In genomic region chr14:105602799-105603763, GRCh38 we compare ENCODE assay signal across 16 cellular contexts.
A peak's percentile ranks its signal among the peaks of the same experiment; 100 is the strongest.
DNase-seq lines count a peak whose midpoint lies in the region; ATAC-seq, FAIRE-seq and TF ChIP-seq lines count a peak whose summit lies in the region.
"Had no signal": no experiment of that assay in that cellular context is flagged by ENCODE, and none has a peak within 500 bp of the region (broad histone marks: within the 10 kb centered on the region; RNA-seq: fewer than 3 reads in every experiment).

No MANE protein-coding gene starts in this region.

- H3K27me3 ChIP-seq in mammary epithelial cell (ENCODE audit: insufficient read depth, low read length) (no peaks in the 10 kb centered on the region), Peyer's patch (no peaks in the 10 kb centered on the region), aorta (ENCODE audit: control insufficient read depth in 1 of 2, insufficient read depth in 2 of 2, low read length in 1 of 2) (no peaks in the 10 kb centered on the region)

- H3K27ac ChIP-seq in mammary epithelial cell (ENCODE audit: insufficient read depth, low read depth, low read length) (no peak overlapping the region), Peyer's patch (no peak overlapping the region), kidney (ENCODE audit: low read depth in 2 of 2, low read length in 2 of 2) (no peak overlapping the region), aorta (ENCODE audit: low read depth in 1 of 2, low read length in 2 of 2) (no peak overlapping the region)

- H3K36me3 ChIP-seq in mammary epithelial cell (ENCODE audit: insufficient read depth, low read length) (no peaks in the 10 kb centered on the region), Peyer's patch (no peaks in the 10 kb centered on the region), kidney (ENCODE audit: control insufficient read depth in 1 of 2, insufficient read depth in 2 of 2, low read length in 2 of 2) (no peaks in the 10 kb centered on the region), aorta (ENCODE audit: control insufficient read depth in 1 of 2, insufficient read depth in 2 of 2, low read length in 1 of 2) (no peaks in the 10 kb centered on the region)
- H3K36me3 ChIP-seq: HAP-1 had no signal

- intact Hi-C loops in mammary epithelial cell (cut with micrococcal nuclease) (no loop called here), kidney (cut with DNase I) (no loop called here), aorta (cut with DNase I) (no loop called here)

- CTCF ChIA-PET in mammary epithelial cell (lab: Charles Lee; ENCODE audit: low non-redundant PET): no interaction called here

- H4K20me1 ChIP-seq in mammary epithelial cell (ENCODE audit: insufficient read depth, low read length): no peaks in the 10 kb centered on the region

- dilution Hi-C loops in mammary epithelial cell (cut with HindIII; ENCODE audit: low sequenced_read_pairs): no loop called here

- H3K4me2 ChIP-seq in mammary epithelial cell (ENCODE audit: insufficient read depth, low read depth, low read length): no peak overlapping the region

- peaks cover 8% of the 10 kb centered on the region for H3K9me3 ChIP-seq in mammary epithelial cell (replicated peaks; ENCODE audit: insufficient read depth, low read length)
- no peaks in the 10 kb centered on the region for H3K9me3 ChIP-seq in Peyer's patch
- no peaks in the 10 kb centered on the region for H3K9me3 ChIP-seq in kidney (ENCODE audit: control insufficient read depth in 1 of 2, low read length in 2 of 2)
- H3K9me3 ChIP-seq in aorta (ENCODE audit: control insufficient read depth, low read length): no peaks in the 10 kb centered on the region
- H3K9me3 ChIP-seq: HAP-1 had no signal

- H3K4me3 ChIP-seq in mammary epithelial cell (replicated peaks in 1 of 3; ENCODE audit: insufficient read depth in 1 of 3, low read depth in 2 of 3, low read length in 3 of 3) (no peak overlapping the region), Peyer's patch (no peak overlapping the region), kidney (ENCODE audit: low read length in 2 of 2) (no peak overlapping the region), aorta (ENCODE audit: low read length in 2 of 2) (no peak overlapping the region)
- H3K4me3 ChIP-seq: HAP-1 had no signal

- no peak overlapping the region for H3K9ac ChIP-seq in mammary epithelial cell (ENCODE audit: insufficient read depth, low read length)
- no peak overlapping the region for H3K9ac ChIP-seq in kidney (ENCODE audit: low read length in 2 of 2)

- no peak for ATAC-seq in aorta (ENCODE audit: low FRiP score)
- ATAC-seq in GM18858 (IDR thresholded peaks at IDR 0.05; ENCODE audit: unreplicated experiment): no peak
- ATAC-seq in GM18511 (IDR thresholded peaks at IDR 0.05; ENCODE audit: unreplicated experiment): no peak

- H2AFZ ChIP-seq in mammary epithelial cell (ENCODE audit: low read depth, low read length): no peak overlapping the region

- BruUV-seq in mammary epithelial cell (replicated peaks; lab: Mats Ljungman, UMichigan): no TSS peak

- TF ChIP-seq CTCF in mammary epithelial cell (conservative IDR thresholded peaks at IDR 0.05 in 1 of 2, IDR thresholded peaks at IDR 0.05 in 1 of 2; ENCODE audit: extremely low read depth in 1 of 2, insufficient read depth in 1 of 2, low read depth in 1 of 2, low read length in 2 of 2) (no peak), Peyer's patch (IDR thresholded peaks at IDR 0.05) (no peak), kidney (IDR thresholded peaks at IDR 0.05; ENCODE audit: borderline replicate concordance, extremely low read depth, insufficient read depth) (no peak)

- in situ Hi-C loops in T47D (cut with HindIII; ENCODE audit: low pct_unique_long_range_greater_than_20kb, low sequenced_read_pairs) (no loop called here), mammary epithelial cell (cut with MboI; ENCODE audit: low sequenced_read_pairs in 2 of 2) (loop anchor here in 1 of 2 donors (10.0 kb wide), 1 partner anchor 52 kb away; no protein-coding TSS in a partner anchor)

- no peaks in the 10 kb centered on the region for H3K79me2 ChIP-seq in mammary epithelial cell (ENCODE audit: insufficient read depth, low read length)

- DNase-seq in T47D (ENCODE audit: low read depth in 1 of 2, low spot score in 1 of 2) (peak; percentile 19 to 56), mammary epithelial cell (no peak), Peyer's patch (peak in 2 of 3 donors; percentile 43 to 48), kidney (peak; percentile 43), aorta (peak; percentile 38 to 67), NCI-H510A treated with DMSO at 0.1 percent for 48 hours (lab: John Stamatoyannopoulos, UW) (no peak)
- DNase-seq: activated naive CD4-positive, alpha-beta T cell treated with Interleukin-2 at 50 U/mL for 16 hours; COR-L47; NCI-H2081; NCI-H69; T-cell had no signal

- H3K4me1 ChIP-seq in mammary epithelial cell (ENCODE audit: insufficient read depth, low read length) (no peaks in the 10 kb centered on the region), Peyer's patch (no peaks in the 10 kb centered on the region), kidney (ENCODE audit: control insufficient read depth in 1 of 2, insufficient read depth in 1 of 2, low read depth in 1 of 2, low read length in 2 of 2) (no peaks in the 10 kb centered on the region), aorta (ENCODE audit: control insufficient read depth in 1 of 2, insufficient read depth in 2 of 2, low read length in 2 of 2) (no peaks in the 10 kb centered on the region)
- H3K4me1 ChIP-seq: HAP-1 had no signal

- FAIRE-seq in kidney (lab: Jason Lieb, UNC): no peak
- FAIRE-seq: RCC 7860, urothelium cell line had no signal

- no peak for TF ChIP-seq POLR2A in Peyer's patch (IDR thresholded peaks at IDR 0.05)

- 66% methylated on average over 5 of the region's 6 CpGs for WGBS in mammary epithelial cell (ENCODE audit: low coverage, missing lambda C conversion rate)
- 90 to 92% methylated on average over 6 of the region's 6 CpGs for WGBS in aorta, 2 donors

Comparison
In these comparisons a context has a peak if more than half of its experiments do, and no peak if none do; other contexts are left out.
1. DNase-seq: peak in T47D (2 of 2), Peyer's patch (2 of 3), kidney (single experiment) and aorta (2 of 2); none in mammary epithelial cell (single experiment) and NCI-H510A treated with DMSO at 0.1 percent for 48 hours (single experiment).